ENCODE assay signal across 9 cellular contexts in genomic region chr1:21313886-21314796, GRCh38. TPM values are rescaled to one million over a fixed set of nuclear protein-coding genes. Genes with fewer than 3 reads are reported as not detected.
A peak's percentile ranks its signal among the peaks of the same experiment; 100 is the strongest.
DNase-seq lines count a peak whose midpoint lies in the region; ATAC-seq and TF ChIP-seq lines count a peak whose summit lies in the region.
"Had no signal": no experiment of that assay in that cellular context is flagged by ENCODE, and none has a peak within 500 bp of the region (broad histone marks: within the 10 kb centered on the region; RNA-seq: fewer than 3 reads in every experiment).

No MANE protein-coding gene starts in this region.

- no peaks in the 10 kb centered on the region for H3K9me3 Mint-ChIP-seq in activated CD4-positive, alpha-beta T cell treated with anti-CD3 and anti-CD28 coated beads for 36 hours (ENCODE audit: low read depth)

- no peak overlapping the region for H2AFZ ChIP-seq in MM.1S (ENCODE audit: low read length)

- no peak overlapping the region for H3K27ac Mint-ChIP-seq in activated CD4-positive, alpha-beta T cell treated with anti-CD3 and anti-CD28 coated beads for 36 hours

- TF ChIP-seq EP300 in Ishikawa (IDR thresholded peaks at IDR 0.05; ENCODE audit: borderline replicate concordance) (no peak), suprapubic skin (IDR thresholded peaks at IDR 0.05) (no peak)

- no peak for TF ChIP-seq POLR2A in suprapubic skin (IDR thresholded peaks at IDR 0.05)

- ATAC-seq in lower lobe of right lung, result no peak
- no peak for ATAC-seq in activated CD4-positive, alpha-beta T cell treated with anti-CD3 and anti-CD28 coated beads for 36 hours
- no peak for ATAC-seq in HG02571 (IDR thresholded peaks at IDR 0.05; ENCODE audit: unreplicated experiment)

- no peak for TF ChIP-seq RAD21 in Ishikawa (IDR thresholded peaks at IDR 0.05; ENCODE audit: low read depth)

- WGBS in suprapubic skin, result 38% methylated on average over 19 of the region's 19 CpGs

- no peaks in the 10 kb centered on the region for H3F3A ChIP-seq in MM.1S (ENCODE audit: insufficient read depth, low read length)

- H3K4me1 ChIP-seq in lower lobe of right lung (peaks cover 46% of the 10 kb centered on the region), suprapubic skin (peaks cover 72% of the 10 kb centered on the region), MM.1S (ENCODE audit: low read length) (no peaks in the 10 kb centered on the region)

- TF ChIP-seq CTCF in lower lobe of right lung (IDR thresholded peaks at IDR 0.05), result no peak
- no peak for TF ChIP-seq CTCF in suprapubic skin (IDR thresholded peaks at IDR 0.05)
- TF ChIP-seq CTCF in MM.1S (IDR thresholded peaks at IDR 0.05; ENCODE audit: low read length), result no peak

- H3K36me3 ChIP-seq in lower lobe of right lung (no peaks in the 10 kb centered on the region), suprapubic skin (no peaks in the 10 kb centered on the region), MM.1S (replicated peaks; ENCODE audit: insufficient read depth, low read length) (no peaks in the 10 kb centered on the region)

- H3K79me2 ChIP-seq in MM.1S (ENCODE audit: low read length), result peaks cover 52% of the 10 kb centered on the region

- H3K4me1 Mint-ChIP-seq in activated CD4-positive, alpha-beta T cell treated with anti-CD3 and anti-CD28 coated beads for 36 hours, result peaks cover 46% of the 10 kb centered on the region

- H3K9me3 ChIP-seq in lower lobe of right lung, result no peaks in the 10 kb centered on the region
- H3K9me3 ChIP-seq in suprapubic skin, result no peaks in the 10 kb centered on the region
- H3K9me3 ChIP-seq in MM.1S (replicated peaks; ENCODE audit: insufficient read depth, low read length), result no peaks in the 10 kb centered on the region

- peak overlapping the region; percentile 0 for H3K27ac ChIP-seq in cingulate gyrus (ENCODE audit: low read depth, low read length)
- peak overlapping the region; percentile 31 for H3K27ac ChIP-seq in lower lobe of right lung
- peak overlapping the region; percentile 89 for H3K27ac ChIP-seq in suprapubic skin
- H3K27ac ChIP-seq in MM.1S (ENCODE audit: low read length), result no peak overlapping the region

- H3K27me3 ChIP-seq in lower lobe of right lung (ENCODE audit: low read depth) (no peaks in the 10 kb centered on the region), suprapubic skin (no peaks in the 10 kb centered on the region), MM.1S (replicated peaks; ENCODE audit: insufficient read depth, low read length) (no peaks in the 10 kb centered on the region)

- H3K4me3 ChIP-seq in lower lobe of right lung, result no peak overlapping the region
- H3K4me3 ChIP-seq in suprapubic skin, result no peak overlapping the region
- no peak overlapping the region for H3K4me3 ChIP-seq in MM.1S (ENCODE audit: low read length)

- H3K9me2 ChIP-seq in MM.1S (replicated peaks; ENCODE audit: insufficient read depth, low read length), result no peaks in the 10 kb centered on the region

- no peaks in the 10 kb centered on the region for H3K27me3 Mint-ChIP-seq in activated CD4-positive, alpha-beta T cell treated with anti-CD3 and anti-CD28 coated beads for 36 hours

- H4K20me1 ChIP-seq in MM.1S (ENCODE audit: insufficient read depth, low read length), result no peaks in the 10 kb centered on the region

- DNase-seq in lower lobe of right lung (no peak), suprapubic skin (ENCODE audit: low spot score in 2 of 2) (peak; percentile 88 to 92), MM.1S (no peak), epidermal melanocyte (ENCODE audit: insufficient read length, low spot score) (no peak)
- no peak for DNase-seq in activated CD4-positive, alpha-beta T cell treated with anti-CD3 and anti-CD28 coated beads for 36 hours
- DNase-seq: activated CD8-positive, alpha-beta memory T cell treated with anti-CD3 and anti-CD28 coated beads for 24 hours had no signal

- H3K4me3 Mint-ChIP-seq in activated CD4-positive, alpha-beta T cell treated with anti-CD3 and anti-CD28 coated beads for 36 hours, result no peak overlapping the region

- intact Hi-C loops in lower lobe of right lung (cut with DNase I), result no loop called here
- intact Hi-C loops in activated CD4-positive, alpha-beta T cell treated with anti-CD3 and anti-CD28 coated beads for 36 hours (cut with DNase I, micrococcal nuclease), result no loop called here

- no peak overlapping the region for H3K4me2 ChIP-seq in MM.1S (ENCODE audit: low read depth, low read length)

- no peak overlapping the region for H3K9ac ChIP-seq in MM.1S (ENCODE audit: low read length)

- peaks cover 36% of the 10 kb centered on the region for H3K36me3 Mint-ChIP-seq in activated CD4-positive, alpha-beta T cell treated with anti-CD3 and anti-CD28 coated beads for 36 hours (ENCODE audit: low read depth)

- CTCF ChIA-PET in activated CD4-positive, alpha-beta T cell treated with anti-CD3 and anti-CD28 coated beads for 36 hours (lab: Charles Lee), result interaction anchor here (0.8 to 4.2 kb wide), 4 partner anchors 22 to 59 kb away, joined by 3 to 20 read pairs (median 3); no protein-coding TSS in a partner anchor

- POLR2A ChIA-PET in activated CD4-positive, alpha-beta T cell treated with anti-CD3 and anti-CD28 coated beads for 36 hours (lab: Charles Lee), result no interaction called here

TF ChIP-seq in Ishikawa, 13 proteins besides CTCF, POLR2A, EP300 and RAD21:
- TF ChIP-seq CEBPB (IDR thresholded peaks at IDR 0.05), result 0 out of 2 replicates have a peak, but pooled peaks have one; percentile 4
- TF ChIP-seq TAF1 (IDR thresholded peaks at IDR 0.05; ENCODE audit: low read depth), result no peak
- no peak for TF ChIP-seq ZBTB7A (IDR thresholded peaks at IDR 0.05; ENCODE audit: low read depth)
- no peak for TF ChIP-seq TEAD4 (IDR thresholded peaks at IDR 0.05)

RNA-seq across cellular contexts. Expression of gene ECE1, which starts 23.9 kb away (rescaled TPM):
- total RNA-seq in lower lobe of right lung, result 90.9 TPM
- 10 to 100 TPM; 40.8 to 64.2 (median 55.3) TPM for total RNA-seq in suprapubic skin
- total RNA-seq in activated CD4-positive, alpha-beta T cell treated with anti-CD3 and anti-CD28 coated beads for 36 hours, result 100 to 1,000 TPM; 130 to 162 TPM

Comparison
In these comparisons a context has a peak if more than half of its experiments do, and no peak if none do; other contexts are left out.
1. DNase-seq: peak in suprapubic skin (2 of 2); none in lower lobe of right lung (single experiment), activated CD4-positive, alpha-beta T cell treated with anti-CD3 and anti-CD28 coated beads for 36 hours (single experiment), MM.1S (single experiment) and epidermal melanocyte (single experiment).